Comparison of ENCODE assay signal across 13 cellular contexts in genomic region chr2:96534701-96535181, GRCh38. TPM values are rescaled to one million over a fixed set of nuclear protein-coding genes. Genes with fewer than 3 reads are reported as not detected.
A peak's percentile ranks its signal among the peaks of the same experiment; 100 is the strongest.
DNase-seq lines count a peak whose midpoint lies in the region; ATAC-seq, FAIRE-seq and TF ChIP-seq lines count a peak whose summit lies in the region.
"Had no signal": no experiment of that assay in that cellular context is flagged by ENCODE, and none has a peak within 500 bp of the region (broad histone marks: within the 10 kb centered on the region; RNA-seq: fewer than 3 reads in every experiment).

No MANE protein-coding gene starts in this region.

- H3K4me3 ChIP-seq in CD4-positive, alpha-beta memory T cell (ENCODE audit: low read length in 2 of 2) = no peak overlapping the region
- H3K4me3 ChIP-seq in pancreas = no peak overlapping the region

- ATAC-seq in pancreas = no peak
- no peak for ATAC-seq in HG02678 (IDR thresholded peaks at IDR 0.05; ENCODE audit: unreplicated experiment)
- no peak for ATAC-seq in GM18505 (IDR thresholded peaks at IDR 0.05; ENCODE audit: unreplicated experiment)

- no peaks in the 10 kb centered on the region for H3K36me3 ChIP-seq in CD4-positive, alpha-beta memory T cell (ENCODE audit: insufficient read depth, low read length)
- H3K36me3 ChIP-seq in pancreas = no peaks in the 10 kb centered on the region

- H3K4me1 Mint-ChIP-seq in CD4-positive, alpha-beta memory T cell = peaks cover 20 to 63% (median 40%) of the 10 kb centered on the region in 4 donors
- H3K4me1 Mint-ChIP-seq in brain (peaks cover 73% of the 10 kb centered on the region), osteocyte (ENCODE audit: unreplicated experiment) (peaks cover 57% of the 10 kb centered on the region), immature natural killer cell (peaks cover 40 to 46% of the 10 kb centered on the region in 2 donors)

- H3K27ac Mint-ChIP-seq in CD4-positive, alpha-beta memory T cell = peak overlapping the region in 6 of 7 donors; percentile 1 to 98 (median 48)
- H3K27ac Mint-ChIP-seq in brain (peak overlapping the region; percentile 1 to 71 (median 33)), osteocyte (ENCODE audit: unreplicated experiment) (peak overlapping the region; percentile 96), immature natural killer cell (peak overlapping the region in 2 of 6 donors; percentile 30 to 57)
- H3K27ac Mint-ChIP-seq: activated B cell treated with CpG ODN at 0.5 μM for 24 hours, progenitor cell of endocrine pancreas had no signal

- H3K4me1 ChIP-seq in CD4-positive, alpha-beta memory T cell (ENCODE audit: insufficient read depth, low read length) = peaks cover 55% of the 10 kb centered on the region
- H3K4me1 ChIP-seq in pancreas = peaks cover 0 to 29% (median 3%) of the 10 kb centered on the region in 3 donors

- H3K27me3 ChIP-seq in CD4-positive, alpha-beta memory T cell (ENCODE audit: insufficient read depth, low read length) = no peaks in the 10 kb centered on the region
- no peaks in the 10 kb centered on the region for H3K27me3 ChIP-seq in pancreas

- POLR2A ChIA-PET in CD4-positive, alpha-beta memory T cell (lab: Charles Lee; ENCODE audit: partially characterized antibody) = interaction anchor here (9.9 to 17.7 kb wide), 2 partner anchors 9 to 18 kb away, joined by 201 to 320 read pairs; no protein-coding TSS in a partner anchor

- intact Hi-C loops in CD4-positive, alpha-beta memory T cell (cut with micrococcal nuclease) = loop anchor here (5.0 kb wide), 3 partner anchors 47 to 428 kb away; partner anchors contain the start of gene DUSP2
- intact Hi-C loops in pancreas (cut with DNase I) = no loop called here

- no peaks in the 10 kb centered on the region for H3K27me3 Mint-ChIP-seq in CD4-positive, alpha-beta memory T cell
- H3K27me3 Mint-ChIP-seq in brain (peaks cover 30% of the 10 kb centered on the region), osteocyte (ENCODE audit: unreplicated experiment) (no peaks in the 10 kb centered on the region), immature natural killer cell (ENCODE audit: low read depth in 3 of 3) (peaks cover 24 to 34% (median 28%) of the 10 kb centered on the region in 3 donors)
- H3K27me3 Mint-ChIP-seq: activated B cell treated with CpG ODN at 0.5 μM for 24 hours had no signal

- 60% methylated on average over 5 of the region's 5 CpGs for WGBS in pancreas, 2 donors

- CTCF ChIA-PET in CD4-positive, alpha-beta memory T cell (lab: Charles Lee; ENCODE audit: partially characterized antibody) = interaction anchor here (1.6 to 15.1 kb wide), 2 partner anchors 20 to 24 kb away, joined by 4 to 169 read pairs; no protein-coding TSS in a partner anchor

- H3K9me3 Mint-ChIP-seq in CD4-positive, alpha-beta memory T cell = peaks cover 0 to 3% (median 0%) of the 10 kb centered on the region in 8 donors
- H3K9me3 Mint-ChIP-seq in brain = peaks cover 0 to 4% (median 0%) of the 10 kb centered on the region in 5 experiments
- H3K9me3 Mint-ChIP-seq in osteocyte (ENCODE audit: unreplicated experiment) = no peaks in the 10 kb centered on the region
- H3K9me3 Mint-ChIP-seq in immature natural killer cell = no peaks in the 10 kb centered on the region
- H3K9me3 Mint-ChIP-seq: activated B cell treated with CpG ODN at 0.5 μM for 24 hours had no signal

- H3K4me3 Mint-ChIP-seq in CD4-positive, alpha-beta memory T cell = no peak overlapping the region
- peak overlapping the region in 3 of 5 experiments; percentile 6 to 82 (median 59) for H3K4me3 Mint-ChIP-seq in brain
- no peak overlapping the region for H3K4me3 Mint-ChIP-seq in osteocyte (ENCODE audit: unreplicated experiment)
- H3K4me3 Mint-ChIP-seq in immature natural killer cell = peak overlapping the region in 1 of 5 donors; percentile 37
- H3K4me3 Mint-ChIP-seq: activated B cell treated with CpG ODN at 0.5 μM for 24 hours had no signal

- no peak for TF ChIP-seq POLR2A in GM18505 (IDR thresholded peaks at IDR 0.05; ENCODE audit: borderline replicate concordance, extremely low read depth, insufficient read depth, insufficient read length)

- DNase-seq in CD4-positive, alpha-beta memory T cell = no peak
- DNase-seq in NCI-H1105 (lab: John Stamatoyannopoulos, UW) (peak; percentile 44), osteocyte (ENCODE audit: extremely low spot score, unreplicated experiment) (no peak), pancreas (no peak), immature natural killer cell (no peak)
- DNase-seq: activated B cell treated with CpG ODN at 0.5 μM for 24 hours, activated gamma-delta T cell treated with Interleukin-2 at 50 U/mL for 16 hours had no signal

- H3K27ac ChIP-seq in CD4-positive, alpha-beta memory T cell (ENCODE audit: low read depth, low read length) = no peak overlapping the region
- no peak overlapping the region for H3K27ac ChIP-seq in pancreas

- peaks cover 0 to 21% of the 10 kb centered on the region in 2 donors for H3K36me3 Mint-ChIP-seq in CD4-positive, alpha-beta memory T cell
- H3K36me3 Mint-ChIP-seq in brain (no peaks in the 10 kb centered on the region), osteocyte (ENCODE audit: unreplicated experiment) (no peaks in the 10 kb centered on the region), immature natural killer cell (no peaks in the 10 kb centered on the region)

- no peak for FAIRE-seq in pancreas (lab: Jason Lieb, UNC)
- FAIRE-seq: GM18507 had no signal

- no peaks in the 10 kb centered on the region for H3K9me3 ChIP-seq in CD4-positive, alpha-beta memory T cell (ENCODE audit: control insufficient read depth in 1 of 2, low read length in 2 of 2)
- no peaks in the 10 kb centered on the region for H3K9me3 ChIP-seq in pancreas

- TF ChIP-seq CTCF in brain (conservative IDR thresholded peaks at IDR 0.05) (no peak), osteocyte (IDR thresholded peaks at IDR 0.05) (no peak), pancreas (IDR thresholded peaks at IDR 0.05) (no peak)

RNA-seq across cellular contexts. Expression of gene ARID5A, which starts 1.8 kb away (rescaled TPM):
- 10 to 100 TPM; 80.0 to 83.8 TPM for total RNA-seq in CD4-positive, alpha-beta memory T cell
- 10 to 100 TPM; 31.4 to 69.6 TPM for polyA plus RNA-seq in CD4-positive, alpha-beta memory T cell
- polyA plus RNA-seq in brain (ENCODE audit: insufficient read depth, low read depth, low replicate concordance) = 10.4 TPM
- 25.9 and 26.3 TPM in 2 replicates for total RNA-seq in osteocyte
- 10 to 100 TPM in 1 of 6 donors, 1 to 10 TPM in 5; 3.3 to 12.0 (median 4.2) TPM for total RNA-seq in pancreas
- polyA plus RNA-seq in pancreas = 10 to 100 TPM; 13.7 to 20.7 TPM
- 100 to 1,000 TPM in 1 of 3 donors, 10 to 100 TPM in 2; 77.1 to 204 (median 82.7) TPM for polyA plus RNA-seq in immature natural killer cell

RNA-seq across cellular contexts. Expression of gene NEURL3, which starts 29.6 kb away (rescaled TPM):
- under 1 TPM in 1 of 2 experiments, not detected in 1; 0.22 TPM for total RNA-seq in CD4-positive, alpha-beta memory T cell
- not detected for polyA plus RNA-seq in CD4-positive, alpha-beta memory T cell
- not detected for polyA plus RNA-seq in brain (ENCODE audit: insufficient read depth, low read depth, low replicate concordance)
- not detected in 2 replicates for total RNA-seq in osteocyte
- total RNA-seq in pancreas = 10 to 100 TPM in 5 of 6 donors, 1 to 10 TPM in 1; 8.6 to 30.4 (median 13.5) TPM
- polyA plus RNA-seq in pancreas = 10 to 100 TPM; 32.4 to 73.5 TPM
- polyA plus RNA-seq in immature natural killer cell = not detected
- total RNA-seq: activated B cell treated with CpG ODN at 0.5 μM for 24 hours, LHCN-M2 had no signal

Comparison
In these comparisons a context has a peak if more than half of its experiments do, and no peak if none do; other contexts are left out.
1. H3K4me3 Mint-ChIP-seq: peak in brain (3 of 5); none in CD4-positive, alpha-beta memory T cell (0 of 8) and osteocyte (single experiment).
2. RNA of gene NEURL3, which starts 29.6 kb away (polyA plus RNA-seq): 32.4 to 73.5 TPM in pancreas; not detected in CD4-positive, alpha-beta memory T cell, not detected in brain (single experiment) and not detected in immature natural killer cell; every median in the first group is over 10 times any median in the second.